Comparison of ENCODE assay signal across 7 cellular contexts in genomic region chr9:613771-614347, GRCh38.
DNase-seq lines count a peak whose midpoint lies in the region; ATAC-seq and TF ChIP-seq lines count a peak whose summit lies in the region.

No MANE protein-coding gene starts in this region.

- ATAC-seq in GM21723 (IDR thresholded peaks at IDR 0.05; ENCODE audit: unreplicated experiment): peak; percentile 100

- no peak overlapping the region for H3K4me3 ChIP-seq in GM06990 (replicated peaks; ENCODE audit: low read depth, low read length)
- H3K4me3 ChIP-seq in breast epithelium: no peak overlapping the region
- no peak overlapping the region for H3K4me3 ChIP-seq in sigmoid colon

- 17 to 42% methylated on average over 7 of the region's 7 CpGs for WGBS in sigmoid colon, 2 donors

- TF ChIP-seq CTCF in GM06990 (IDR thresholded peaks at IDR 0.05; ENCODE audit: insufficient read depth, low read length, poor library complexity, severe bottlenecking): peak; percentile 76
- TF ChIP-seq CTCF in breast epithelium (IDR thresholded peaks at IDR 0.05): peak; percentile 67 to 96 (median 87)
- peak; percentile 86 to 96 (median 90) for TF ChIP-seq CTCF in sigmoid colon (IDR thresholded peaks at IDR 0.05)

- TF ChIP-seq POLR2A in breast epithelium (IDR thresholded peaks at IDR 0.05) (no peak), sigmoid colon (IDR thresholded peaks at IDR 0.05) (no peak)

- H3K4me1 ChIP-seq in breast epithelium (no peaks in the 10 kb centered on the region), sigmoid colon (peaks cover 0 to 46% (median 34%) of the 10 kb centered on the region in 4 donors)

- DNase-seq in GM06990 (ENCODE audit: extremely low read depth, insufficient read length): peak; percentile 26
- peak; percentile 57 for DNase-seq in KG1 (lab: John Stamatoyannopoulos, UW)
- peak; percentile 91 for DNase-seq in SK-MEL-5 (ENCODE audit: low read depth, low spot score)
- DNase-seq in breast epithelium (ENCODE audit: low spot score in 2 of 2): peak; percentile 68 to 81
- peak; percentile 63 for DNase-seq in iPS-NIHi11 (ENCODE audit: low spot score)
- DNase-seq in sigmoid colon: peak; percentile 92

- H3K9me3 ChIP-seq in breast epithelium (no peaks in the 10 kb centered on the region), sigmoid colon (no peaks in the 10 kb centered on the region)

- in situ Hi-C loops in SK-MEL-5 (cut with HindIII; ENCODE audit: low pct_unique_long_range_greater_than_20kb, low sequenced_read_pairs): loop anchor here (25.0 kb wide), 1 partner anchor 148 kb away; no protein-coding TSS in a partner anchor

- intact Hi-C loops in breast epithelium (cut with DNase I; ENCODE audit: low total_unique reads) (loop anchor here (2.0 kb wide), 1 partner anchor 151 kb away; no protein-coding TSS in a partner anchor), sigmoid colon (cut with DNase I) (loop anchor here (1.0 to 10.0 kb wide), 3 partner anchors 150 to 229 kb away; no protein-coding TSS in a partner anchor)

- H3K27me3 ChIP-seq in GM06990 (replicated peaks; ENCODE audit: control insufficient read depth, insufficient read depth, low read length) (no peaks in the 10 kb centered on the region), breast epithelium (no peaks in the 10 kb centered on the region), sigmoid colon (no peaks in the 10 kb centered on the region)

- H3K36me3 ChIP-seq in GM06990 (ENCODE audit: control insufficient read depth, insufficient read depth, low read length): no peaks in the 10 kb centered on the region
- H3K36me3 ChIP-seq in breast epithelium: no peaks in the 10 kb centered on the region
- H3K36me3 ChIP-seq in sigmoid colon: no peaks in the 10 kb centered on the region

- H3K27ac ChIP-seq in breast epithelium (peak overlapping the region; percentile 10 to 59), sigmoid colon (peak overlapping the region; percentile 61 to 79 (median 72))

- no peak for TF ChIP-seq EP300 in sigmoid colon (IDR thresholded peaks at IDR 0.05)

Comparison
In these comparisons a context has a peak if more than half of its experiments do, and no peak if none do; other contexts are left out.
1. DNase-seq: peak in every context shown above with its lines; median percentile 92 in sigmoid colon; 91 in SK-MEL-5; 74 in breast epithelium; 63 in iPS-NIHi11; 57 in KG1; 26 in GM06990.